In genomic region chr5:34494111-34494755, GRCh38 we compare ENCODE assay signal across 1 cellular context.
TF ChIP-seq lines count a peak whose summit lies in the region.

No MANE protein-coding gene starts in this region.

TF ChIP-seq in H1, 55 proteins besides CTCF, POLR2A, EP300 and RAD21 (continued from another document):
- TF ChIP-seq USF2 (IDR thresholded peaks at IDR 0.05; ENCODE audit: low read length) (no peak), KDM4A (IDR thresholded peaks at IDR 0.05; ENCODE audit: low read depth, low read length, severe bottlenecking) (no peak)
